ENCODE assay signal across 28 cellular contexts in genomic region chr22:43707650-43708049, GRCh38.
DNase-seq lines count a peak whose midpoint lies in the region; ATAC-seq, FAIRE-seq and TF ChIP-seq lines count a peak whose summit lies in the region.
"Had no signal": no experiment of that assay in that cellular context is flagged by ENCODE, and none has a peak within 500 bp of the region (broad histone marks: within the 10 kb centered on the region; RNA-seq: fewer than 3 reads in every experiment).

No MANE protein-coding gene starts in this region.

- TF ChIP-seq POLR2A in HepG2 (IDR thresholded peaks at IDR 0.05; ENCODE audit: insufficient read depth in 1 of 2, low read depth in 2 of 2, low read length in 2 of 2) (no peak), erythroblast (IDR thresholded peaks at IDR 0.05; ENCODE audit: low read length) (no peak)

- WGBS in HepG2 (ENCODE audit: low lambda C conversion rate) = 3% methylated on average over 3 of the region's 3 CpGs

- no peaks in the 10 kb centered on the region for H4K20me1 ChIP-seq in HepG2 (ENCODE audit: insufficient read depth, low read length)

- DNase-seq in DMS53 treated with DMSO at 0.1 percent for 48 hours (lab: John Stamatoyannopoulos, UW; ENCODE audit: unreplicated experiment) = peak; percentile 82
- DNase-seq in astrocyte of the hippocampus (ENCODE audit: low read depth, low spot score) = peak; percentile 61
- no peak for DNase-seq in HepG2 (ENCODE audit: low spot score)
- DNase-seq in KBM-7 = no peak
- no peak for DNase-seq in erythroblast (lab: John Stamatoyannopoulos, UW)
- no peak for DNase-seq in iPS-NIHi7 (ENCODE audit: extremely low spot score)
- DNase-seq: activated CD4-positive, alpha-beta T cell treated with anti-CD3 and anti-CD28 coated beads for 4 hours; activated gamma-delta T cell treated with Interleukin-2 at 50 U/mL for 16 hours; activated naive CD8-positive, alpha-beta T cell treated with anti-CD3 and anti-CD28 coated beads, Interleukin-2, amount 50 U/mL, for 24 hours; body of pancreas; Calu3; gastrocnemius medialis; GOT3; left colon; MM.1S; NCI-H2081; NCI-H226; right cardiac atrium; stimulated activated CD4-positive, alpha-beta T cell treated with anti-CD3 and anti-CD28 coated beads, Interleukin-2, amount 100 ng/mL, for 48 hours; substantia nigra; upper lobe of left lung had no signal

- in situ Hi-C loops in HepG2 (cut with HindIII; ENCODE audit: extremely low pct_ligation_motif_present, low pct_unique_long_range_greater_than_20kb) = no loop called here
- in situ Hi-C loops in KBM-7 (cut with MboI; ENCODE audit: low pct_unique_long_range_greater_than_20kb, low sequenced_read_pairs) = no loop called here

- CTCF ChIA-PET in HepG2 (lab: Yijun Ruan, JAX; ENCODE audit: low intra/inter-chr PET ratio, low total read pairs) = no interaction called here

- H3K9ac ChIP-seq in HUES48 (ENCODE audit: low read depth, low read length) (no peak overlapping the region), HepG2 (ENCODE audit: insufficient read depth, low read depth, low read length) (no peak overlapping the region)
- H3K9ac ChIP-seq: neural progenitor cell, parathyroid adenoma had no signal

- H3K27ac ChIP-seq in HUES48 (ENCODE audit: low read depth, low read length) = peak overlapping the region; percentile 52
- H3K27ac ChIP-seq in HepG2 (ENCODE audit: extremely low read length, insufficient read depth, low read length) = no peak overlapping the region
- H3K27ac ChIP-seq: body of pancreas, C4-2B, gastrocnemius medialis, hepatocyte, neural progenitor cell, parathyroid adenoma, upper lobe of left lung, VCaP had no signal

- H3K4me3 ChIP-seq in HUES48 (ENCODE audit: low read depth, low read length) (no peak overlapping the region), HepG2 (replicated peaks in 1 of 3; ENCODE audit: insufficient read depth in 1 of 3, low read depth in 2 of 3, low read length in 3 of 3) (no peak overlapping the region)
- H3K4me3 ChIP-seq: body of pancreas, gastrocnemius medialis, hepatocyte, neural progenitor cell, upper lobe of left lung had no signal

- POLR2A ChIA-PET in HepG2 (lab: Yijun Ruan, JAX) = no interaction called here

- no peaks in the 10 kb centered on the region for H3K79me2 ChIP-seq in HepG2 (ENCODE audit: insufficient read depth, low read length)
- H3K79me2 ChIP-seq: hepatocyte, parathyroid adenoma had no signal

- no TSS peak for BruUV-seq in HepG2 (replicated peaks; lab: Mats Ljungman, UMichigan)

- no peaks in the 10 kb centered on the region for H3K36me3 ChIP-seq in HUES48 (ENCODE audit: control insufficient read depth, insufficient read depth, low read length)
- H3K36me3 ChIP-seq in HepG2 (replicated peaks in 1 of 2; ENCODE audit: control insufficient read depth in 1 of 2, insufficient read depth in 2 of 2, low read length in 2 of 2) = no peaks in the 10 kb centered on the region
- H3K36me3 ChIP-seq: gastrocnemius medialis, neural progenitor cell, upper lobe of left lung had no signal

- no peak for TF ChIP-seq CTCF in HepG2 (CRISPR knock-in tag; IDR thresholded peaks at IDR 0.05)

- no peak overlapping the region for H3K4me2 ChIP-seq in HepG2 (ENCODE audit: low read depth, low read length)
- H3K4me2 ChIP-seq: hepatocyte, neural progenitor cell had no signal

- no peak for FAIRE-seq in HepG2 (lab: Jason Lieb, UNC)

- H3K27me3 ChIP-seq in HUES48 (ENCODE audit: control insufficient read depth, insufficient read depth, low read length) = no peaks in the 10 kb centered on the region
- peaks cover 0 to 2% of the 10 kb centered on the region in 2 experiments; a peak in 1 of 5 replicates for H3K27me3 ChIP-seq in HepG2 (ENCODE audit: control insufficient read depth in 1 of 2, insufficient read depth in 2 of 2, low read length in 2 of 2)
- H3K27me3 ChIP-seq: body of pancreas, gastrocnemius medialis, hepatocyte, neural progenitor cell, upper lobe of left lung had no signal

- intact Hi-C loops in HepG2 (cut with micrococcal nuclease; ENCODE audit: unreplicated experiment) = no loop called here

- no peak overlapping the region for H2AFZ ChIP-seq in HepG2 (ENCODE audit: low read length)
- H2AFZ ChIP-seq: hepatocyte, neural progenitor cell, parathyroid adenoma had no signal

- H3K9me3 ChIP-seq in HUES48 (ENCODE audit: control insufficient read depth, insufficient read depth, low read length) (peaks cover 12% of the 10 kb centered on the region), HepG2 (ENCODE audit: low read length) (peaks cover 7% of the 10 kb centered on the region; the same call in 1 of the 2 replicates)

- no peak for ATAC-seq in HepG2
- ATAC-seq: activated naive CD8-positive, alpha-beta T cell treated with anti-CD3 and anti-CD28 coated beads, Interleukin-2, amount 50 U/mL, for 24 hours; body of pancreas; gastrocnemius medialis; left colon; right cardiac atrium; Right ventricle myocardium inferior had no signal

- TF ChIP-seq RAD21 in HepG2 (CRISPR knock-in tag; IDR thresholded peaks at IDR 0.05) = no peak

- TF ChIP-seq EP300 in HepG2 (IDR thresholded peaks at IDR 0.05; ENCODE audit: low read depth in 2 of 2, low read length in 2 of 2) = no peak
- TF ChIP-seq EP300 in HepG2 (CRISPR knock-in tag; IDR thresholded peaks at IDR 0.05; ENCODE audit: borderline replicate concordance) = no peak

- H3K4me1 ChIP-seq in HUES48 (ENCODE audit: control insufficient read depth, insufficient read depth, low read length) (peaks cover 30% of the 10 kb centered on the region), HepG2 (ENCODE audit: insufficient read depth, low read length) (no peaks in the 10 kb centered on the region)
- H3K4me1 ChIP-seq: body of pancreas, gastrocnemius medialis, neural progenitor cell, parathyroid adenoma, upper lobe of left lung had no signal

TF ChIP-seq in HepG2, 621 proteins besides CTCF, POLR2A, EP300 and RAD21:
- TF ChIP-seq NFKBIZ (CRISPR knock-in tag; IDR thresholded peaks at IDR 0.05) = no peak
- peak; percentile 26; the same call in 1 of the 2 replicates for TF ChIP-seq FOSL2 (CRISPR knock-in tag; IDR thresholded peaks at IDR 0.05)
TF ChIP-seq in HepG2: peak in this region for 1.

Comparison
In these comparisons a context has a peak if more than half of its experiments do, and no peak if none do; other contexts are left out.
1. DNase-seq: peak in DMS53 treated with DMSO at 0.1 percent for 48 hours (single experiment) and astrocyte of the hippocampus (single experiment); none in HepG2 (single experiment), KBM-7 (single experiment), erythroblast (0 of 2) and iPS-NIHi7 (single experiment).